Comparison of ENCODE assay signal across 1 cellular context in the genomic region with DNA sequence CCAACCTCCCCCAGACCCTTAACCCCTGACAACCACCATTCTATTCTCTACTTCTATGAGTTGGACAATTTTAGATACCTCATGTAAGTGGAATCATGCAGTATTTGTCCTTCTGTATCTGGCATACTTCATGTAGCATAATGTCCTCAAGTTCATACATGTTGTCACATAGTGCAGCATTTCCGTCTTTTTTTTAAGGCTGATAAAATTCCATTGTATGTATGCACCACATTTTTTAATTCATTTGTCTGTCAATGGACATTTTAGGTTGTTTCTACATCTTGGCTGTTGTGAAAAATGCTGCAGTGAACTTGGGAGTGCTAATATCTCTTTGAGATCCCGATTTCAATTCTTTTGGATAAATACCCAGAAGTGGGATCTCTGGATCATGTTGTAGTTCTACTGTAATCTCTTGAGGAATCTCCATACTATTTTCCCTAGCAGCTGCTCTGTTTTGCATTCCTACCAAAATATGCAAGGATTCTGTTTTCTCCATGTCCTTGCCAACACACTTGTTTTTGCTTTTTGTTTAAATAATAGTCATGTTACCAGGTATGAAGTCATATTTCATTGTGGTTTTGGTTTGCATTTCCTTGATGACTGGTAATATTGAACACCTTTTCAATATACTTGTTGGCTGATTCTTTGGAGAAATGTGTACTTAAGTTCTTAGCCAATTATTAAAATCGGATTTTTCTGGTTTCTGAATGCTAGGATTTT.
TF ChIP-seq lines count a peak whose summit lies in the region.

No MANE protein-coding gene starts in this region.

TF ChIP-seq in GM23338, 12 proteins besides CTCF, POLR2A, EP300 and RAD21 (continued from another document):
- TF ChIP-seq, protein P1, sequence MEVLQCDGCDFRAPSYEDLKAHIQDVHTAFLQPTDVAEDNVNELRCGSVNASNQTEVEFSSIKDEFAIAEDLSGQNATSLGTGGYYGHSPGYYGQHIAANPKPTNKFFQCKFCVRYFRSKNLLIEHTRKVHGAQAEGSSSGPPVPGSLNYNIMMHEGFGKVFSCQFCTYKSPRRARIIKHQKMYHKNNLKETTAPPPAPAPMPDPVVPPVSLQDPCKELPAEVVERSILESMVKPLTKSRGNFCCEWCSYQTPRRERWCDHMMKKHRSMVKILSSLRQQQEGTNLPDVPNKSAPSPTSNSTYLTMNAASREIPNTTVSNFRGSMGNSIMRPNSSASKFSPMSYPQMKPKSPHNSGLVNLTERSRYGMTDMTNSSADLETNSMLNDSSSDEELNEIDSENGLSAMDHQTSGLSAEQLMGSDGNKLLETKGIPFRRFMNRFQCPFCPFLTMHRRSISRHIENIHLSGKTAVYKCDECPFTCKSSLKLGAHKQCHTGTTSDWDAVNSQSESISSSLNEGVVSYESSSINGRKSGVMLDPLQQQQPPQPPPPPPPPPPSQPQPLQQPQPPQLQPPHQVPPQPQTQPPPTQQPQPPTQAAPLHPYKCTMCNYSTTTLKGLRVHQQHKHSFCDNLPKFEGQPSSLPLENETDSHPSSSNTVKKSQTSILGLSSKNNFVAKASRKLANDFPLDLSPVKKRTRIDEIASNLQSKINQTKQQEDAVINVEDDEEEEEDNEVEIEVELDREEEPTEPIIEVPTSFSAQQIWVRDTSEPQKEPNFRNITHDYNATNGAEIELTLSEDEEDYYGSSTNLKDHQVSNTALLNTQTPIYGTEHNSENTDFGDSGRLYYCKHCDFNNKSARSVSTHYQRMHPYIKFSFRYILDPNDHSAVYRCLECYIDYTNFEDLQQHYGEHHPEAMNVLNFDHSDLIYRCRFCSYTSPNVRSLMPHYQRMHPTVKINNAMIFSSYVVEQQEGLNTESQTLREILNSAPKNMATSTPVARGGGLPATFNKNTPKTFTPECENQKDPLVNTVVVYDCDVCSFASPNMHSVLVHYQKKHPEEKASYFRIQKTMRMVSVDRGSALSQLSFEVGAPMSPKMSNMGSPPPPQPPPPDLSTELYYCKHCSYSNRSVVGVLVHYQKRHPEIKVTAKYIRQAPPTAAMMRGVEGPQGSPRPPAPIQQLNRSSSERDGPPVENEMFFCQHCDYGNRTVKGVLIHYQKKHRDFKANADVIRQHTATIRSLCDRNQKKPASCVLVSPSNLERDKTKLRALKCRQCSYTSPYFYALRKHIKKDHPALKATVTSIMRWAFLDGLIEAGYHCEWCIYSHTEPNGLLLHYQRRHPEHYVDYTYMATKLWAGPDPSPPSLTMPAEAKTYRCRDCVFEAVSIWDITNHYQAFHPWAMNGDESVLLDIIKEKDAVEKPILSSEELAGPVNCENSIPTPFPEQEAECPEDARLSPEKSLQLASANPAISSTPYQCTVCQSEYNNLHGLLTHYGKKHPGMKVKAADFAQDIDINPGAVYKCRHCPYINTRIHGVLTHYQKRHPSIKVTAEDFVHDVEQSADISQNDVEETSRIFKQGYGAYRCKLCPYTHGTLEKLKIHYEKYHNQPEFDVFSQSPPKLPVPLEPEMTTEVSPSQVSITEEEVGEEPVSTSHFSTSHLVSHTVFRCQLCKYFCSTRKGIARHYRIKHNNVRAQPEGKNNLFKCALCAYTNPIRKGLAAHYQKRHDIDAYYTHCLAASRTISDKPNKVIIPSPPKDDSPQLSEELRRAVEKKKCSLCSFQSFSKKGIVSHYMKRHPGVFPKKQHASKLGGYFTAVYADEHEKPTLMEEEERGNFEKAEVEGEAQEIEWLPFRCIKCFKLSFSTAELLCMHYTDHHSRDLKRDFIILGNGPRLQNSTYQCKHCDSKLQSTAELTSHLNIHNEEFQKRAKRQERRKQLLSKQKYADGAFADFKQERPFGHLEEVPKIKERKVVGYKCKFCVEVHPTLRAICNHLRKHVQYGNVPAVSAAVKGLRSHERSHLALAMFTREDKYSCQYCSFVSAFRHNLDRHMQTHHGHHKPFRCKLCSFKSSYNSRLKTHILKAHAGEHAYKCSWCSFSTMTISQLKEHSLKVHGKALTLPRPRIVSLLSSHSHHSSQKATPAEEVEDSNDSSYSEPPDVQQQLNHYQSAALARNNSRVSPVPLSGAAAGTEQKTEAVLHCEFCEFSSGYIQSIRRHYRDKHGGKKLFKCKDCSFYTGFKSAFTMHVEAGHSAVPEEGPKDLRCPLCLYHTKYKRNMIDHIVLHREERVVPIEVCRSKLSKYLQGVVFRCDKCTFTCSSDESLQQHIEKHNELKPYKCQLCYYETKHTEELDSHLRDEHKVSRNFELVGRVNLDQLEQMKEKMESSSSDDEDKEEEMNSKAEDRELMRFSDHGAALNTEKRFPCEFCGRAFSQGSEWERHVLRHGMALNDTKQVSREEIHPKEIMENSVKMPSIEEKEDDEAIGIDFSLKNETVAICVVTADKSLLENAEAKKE (CRISPR knock-in tag; IDR thresholded peaks at IDR 0.05), result no peak
- TF ChIP-seq EZH2 (IDR thresholded peaks at IDR 0.05; ENCODE audit: low read depth, unreplicated experiment), result no peak
- TF ChIP-seq STAT1 (IDR thresholded peaks at IDR 0.05; ENCODE audit: unreplicated experiment), result no peak
- no peak for TF ChIP-seq EZH2phosphoT487 (IDR thresholded peaks at IDR 0.05; ENCODE audit: unreplicated experiment)
- no peak for TF ChIP-seq ZNF331 (CRISPR knock-in tag; IDR thresholded peaks at IDR 0.05; ENCODE audit: low read depth)
- TF ChIP-seq POLR2AphosphoS5 (IDR thresholded peaks at IDR 0.05; ENCODE audit: low read depth), result no peak
- no peak for TF ChIP-seq CREB1 (CRISPR knock-in tag; IDR thresholded peaks at IDR 0.05; ENCODE audit: low read depth)
- TF ChIP-seq ZNF114 (CRISPR knock-in tag; IDR thresholded peaks at IDR 0.05), result no peak
TF ChIP-seq in GM23338: peak in this region for 0.
